1 cellular context compared by ENCODE assay signal in the genomic region with DNA sequence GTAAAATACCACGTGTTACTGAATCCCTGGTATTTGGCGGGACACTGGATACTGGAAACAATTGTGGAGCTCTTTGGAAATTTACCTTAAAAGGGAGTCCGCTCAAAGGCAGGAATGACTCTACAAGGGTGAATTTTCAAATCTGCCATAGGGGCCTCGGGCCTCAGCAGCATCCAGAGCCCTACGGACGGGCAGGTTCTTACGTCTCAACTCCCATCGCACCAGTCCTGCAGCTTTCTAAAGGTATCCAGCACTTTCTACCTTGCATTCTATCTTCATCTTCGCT.
TF ChIP-seq lines count a peak whose summit lies in the region.

No MANE protein-coding gene starts in this region.

TF ChIP-seq in HCT116, 20 proteins besides CTCF, POLR2A, EP300 and RAD21:
- TF ChIP-seq SRF (IDR thresholded peaks at IDR 0.05; ENCODE audit: low read depth) (no peak), ZBTB33 (IDR thresholded peaks at IDR 0.05; ENCODE audit: extremely low read depth, insufficient replicate concordance, low read length) (no peak), EZH2 (IDR thresholded peaks at IDR 0.05) (no peak), JUND (IDR thresholded peaks at IDR 0.05) (no peak), CBX3 (IDR thresholded peaks at IDR 0.05; ENCODE audit: low read depth) (no peak), SP1 (IDR thresholded peaks at IDR 0.05; ENCODE audit: low read depth) (no peak), POLR2AphosphoS5 (IDR thresholded peaks at IDR 0.05; ENCODE audit: low read depth, low read length) (no peak), ZFX (IDR thresholded peaks at IDR 0.05) (no peak; the same call in 1 of the 2 replicates), FOSL1 (IDR thresholded peaks at IDR 0.05; ENCODE audit: low read depth) (no peak), SIN3A (IDR thresholded peaks at IDR 0.05; ENCODE audit: low read depth) (no peak)
- TF ChIP-seq, protein P1, sequence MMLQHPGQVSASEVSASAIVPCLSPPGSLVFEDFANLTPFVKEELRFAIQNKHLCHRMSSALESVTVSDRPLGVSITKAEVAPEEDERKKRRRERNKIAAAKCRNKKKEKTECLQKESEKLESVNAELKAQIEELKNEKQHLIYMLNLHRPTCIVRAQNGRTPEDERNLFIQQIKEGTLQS (IDR thresholded peaks at IDR 0.05) = no peak
- TF ChIP-seq, protein P2, sequence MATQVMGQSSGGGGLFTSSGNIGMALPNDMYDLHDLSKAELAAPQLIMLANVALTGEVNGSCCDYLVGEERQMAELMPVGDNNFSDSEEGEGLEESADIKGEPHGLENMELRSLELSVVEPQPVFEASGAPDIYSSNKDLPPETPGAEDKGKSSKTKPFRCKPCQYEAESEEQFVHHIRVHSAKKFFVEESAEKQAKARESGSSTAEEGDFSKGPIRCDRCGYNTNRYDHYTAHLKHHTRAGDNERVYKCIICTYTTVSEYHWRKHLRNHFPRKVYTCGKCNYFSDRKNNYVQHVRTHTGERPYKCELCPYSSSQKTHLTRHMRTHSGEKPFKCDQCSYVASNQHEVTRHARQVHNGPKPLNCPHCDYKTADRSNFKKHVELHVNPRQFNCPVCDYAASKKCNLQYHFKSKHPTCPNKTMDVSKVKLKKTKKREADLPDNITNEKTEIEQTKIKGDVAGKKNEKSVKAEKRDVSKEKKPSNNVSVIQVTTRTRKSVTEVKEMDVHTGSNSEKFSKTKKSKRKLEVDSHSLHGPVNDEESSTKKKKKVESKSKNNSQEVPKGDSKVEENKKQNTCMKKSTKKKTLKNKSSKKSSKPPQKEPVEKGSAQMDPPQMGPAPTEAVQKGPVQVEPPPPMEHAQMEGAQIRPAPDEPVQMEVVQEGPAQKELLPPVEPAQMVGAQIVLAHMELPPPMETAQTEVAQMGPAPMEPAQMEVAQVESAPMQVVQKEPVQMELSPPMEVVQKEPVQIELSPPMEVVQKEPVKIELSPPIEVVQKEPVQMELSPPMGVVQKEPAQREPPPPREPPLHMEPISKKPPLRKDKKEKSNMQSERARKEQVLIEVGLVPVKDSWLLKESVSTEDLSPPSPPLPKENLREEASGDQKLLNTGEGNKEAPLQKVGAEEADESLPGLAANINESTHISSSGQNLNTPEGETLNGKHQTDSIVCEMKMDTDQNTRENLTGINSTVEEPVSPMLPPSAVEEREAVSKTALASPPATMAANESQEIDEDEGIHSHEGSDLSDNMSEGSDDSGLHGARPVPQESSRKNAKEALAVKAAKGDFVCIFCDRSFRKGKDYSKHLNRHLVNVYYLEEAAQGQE (IDR thresholded peaks at IDR 0.05; ENCODE audit: low read depth) = no peak
